In the genomic region with DNA sequence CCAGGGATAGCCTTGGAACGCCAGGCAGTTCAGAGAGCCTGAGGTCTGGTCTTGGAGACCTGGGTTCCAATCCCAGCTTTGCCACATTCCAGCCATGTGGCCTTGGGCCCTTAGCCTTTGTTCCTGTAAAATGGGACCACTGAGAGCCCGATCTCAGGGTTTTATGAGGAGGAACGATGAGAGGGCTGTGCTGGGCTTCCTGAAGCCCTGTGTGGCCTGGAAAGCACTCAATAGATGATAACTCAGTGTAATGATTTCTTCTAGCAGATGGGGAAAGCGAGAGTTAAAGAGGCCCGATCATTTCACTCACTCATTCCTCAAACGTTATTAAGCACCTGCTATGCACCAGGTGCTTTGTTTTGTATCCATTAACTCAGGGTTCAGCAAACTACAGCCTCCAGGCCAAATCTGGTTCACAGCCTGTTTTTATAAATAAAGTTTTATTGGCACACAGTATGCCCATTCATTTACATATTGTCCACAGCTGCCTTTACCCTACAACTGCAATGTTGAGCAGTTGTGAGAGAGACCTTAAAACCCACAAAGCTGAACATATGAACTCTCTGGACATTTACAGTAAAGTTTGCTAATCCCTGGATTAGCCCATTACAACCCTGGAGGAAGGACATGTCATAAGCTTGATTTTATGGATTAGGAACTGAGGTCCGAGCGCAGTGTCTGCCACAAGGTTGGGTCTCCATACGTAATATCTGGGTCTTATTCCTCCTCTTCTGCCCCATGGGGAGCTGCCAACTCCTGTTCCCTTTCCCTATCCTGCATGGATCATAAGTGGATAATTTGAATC, we compare ENCODE assay signal across 20 cellular contexts.
"Had no signal": no experiment of that assay in that cellular context is flagged by ENCODE, and none has a peak within 500 bp of the region (broad histone marks: within the 10 kb centered on the region; RNA-seq: fewer than 3 reads in every experiment).

No MANE protein-coding gene starts in this region.

- H3K27ac Mint-ChIP-seq: activated naive CD8-positive, alpha-beta T cell treated with anti-CD3 and anti-CD28 coated beads for 36 hours; immature natural killer cell had no signal

- H3K4me1 Mint-ChIP-seq: activated naive CD8-positive, alpha-beta T cell treated with anti-CD3 and anti-CD28 coated beads for 36 hours had no signal

- ATAC-seq: activated CD4-positive, CD25-positive, alpha-beta regulatory T cell treated with anti-CD3 and anti-CD28 coated beads, Interleukin-2, amount 50 U/mL, for 24 hours; body of pancreas; foreskin keratinocyte; left colon had no signal

- H3K27me3 ChIP-seq: body of pancreas, colonic mucosa, foreskin keratinocyte, transverse colon had no signal

- H3K4me3 Mint-ChIP-seq: activated naive CD8-positive, alpha-beta T cell treated with anti-CD3 and anti-CD28 coated beads for 36 hours; activated T-helper 1 cell treated with anti-CD3 and anti-CD28 coated beads, Interleukin-12 subunit alpha, Interleukin-12 subunit beta, Interleukin-2, Interleukin-4 antibody, amounts not matched to agents 30 ng/mL and 10 ng/mL and 1 ng/mL, durations not matched to agents 14 hours and 24 hours and 36 hours; immature natural killer cell; neural crest cell had no signal

- H3K36me3 ChIP-seq: colonic mucosa, transverse colon had no signal

- H3K9me3 Mint-ChIP-seq: activated naive CD8-positive, alpha-beta T cell treated with anti-CD3 and anti-CD28 coated beads for 36 hours; activated T-helper 1 cell treated with anti-CD3 and anti-CD28 coated beads, Interleukin-12 subunit alpha, Interleukin-12 subunit beta, Interleukin-2, Interleukin-4 antibody, amounts not matched to agents 30 ng/mL and 10 ng/mL and 1 ng/mL, durations not matched to agents 14 hours and 24 hours and 36 hours; immature natural killer cell; neural crest cell had no signal

- DNase-seq: activated CD4-positive, alpha-beta T cell treated with anti-CD3 and anti-CD28 coated beads, Interleukin-2, amount 50 U/mL, for 1 hour; activated naive CD8-positive, alpha-beta T cell treated with anti-CD3 and anti-CD28 coated beads for 36 hours; amygdala; body of pancreas; caudate nucleus; colonic mucosa; foreskin keratinocyte; immature natural killer cell; left colon; midbrain; stimulated activated CD4-positive, alpha-beta T cell treated with anti-CD3 and anti-CD28 coated beads, Interleukin-15, amount 100 ng/mL, for 24 hours; stimulated activated CD4-positive, alpha-beta T cell treated with anti-CD3 and anti-CD28 coated beads, Interleukin-4, amount 100 ng/mL, for 24 hours; stimulated activated naive CD4-positive, alpha-beta T cell; substantia nigra; transverse colon had no signal

- H3K27ac ChIP-seq: body of pancreas, colonic mucosa, foreskin keratinocyte, transverse colon had no signal

- H3K27me3 Mint-ChIP-seq: activated naive CD8-positive, alpha-beta T cell treated with anti-CD3 and anti-CD28 coated beads for 36 hours had no signal

- H3K9me3 ChIP-seq: body of pancreas, colonic mucosa, transverse colon had no signal

- H3K4me3 ChIP-seq: body of pancreas, colonic mucosa, lung, skin epidermis, transverse colon had no signal

- H3K4me1 ChIP-seq: colonic mucosa, foreskin keratinocyte had no signal

- H3K36me3 Mint-ChIP-seq: activated naive CD8-positive, alpha-beta T cell treated with anti-CD3 and anti-CD28 coated beads for 36 hours; immature natural killer cell had no signal
